ENCODE assay signal across 26 cellular contexts in genomic region chr11:44143987-44144909, GRCh38. TPM values are rescaled to one million over a fixed set of nuclear protein-coding genes. Genes with fewer than 3 reads are reported as not detected.
DNase-seq lines count a peak whose midpoint lies in the region; ATAC-seq and TF ChIP-seq lines count a peak whose summit lies in the region.
"Had no signal": no experiment of that assay in that cellular context is flagged by ENCODE, and none has a peak within 500 bp of the region (broad histone marks: within the 10 kb centered on the region; RNA-seq: fewer than 3 reads in every experiment).

No MANE protein-coding gene starts in this region.

- no peak overlapping the region for H2BK5ac ChIP-seq in H9 (ENCODE audit: insufficient read length, low read length)

- peaks cover 15% of the 10 kb centered on the region for H3K4me1 ChIP-seq in right cardiac atrium (ENCODE audit: control insufficient read depth, insufficient read depth, low read length)
- no peaks in the 10 kb centered on the region for H3K4me1 ChIP-seq in H9 (ENCODE audit: insufficient read depth, low read length)

- H2BK120ac ChIP-seq in H9 (ENCODE audit: low read depth, low read length, poor library complexity, severe bottlenecking): no peak overlapping the region

- no peaks in the 10 kb centered on the region for H3K79me2 ChIP-seq in H9 (ENCODE audit: insufficient read depth, low read length)

- no peaks in the 10 kb centered on the region for H3K79me1 ChIP-seq in H9 (ENCODE audit: insufficient read depth, low read depth, low read length, poor library complexity, severe bottlenecking)

- ATAC-seq in right cardiac atrium (peak in 1 of 2 donors; percentile 47), Right ventricle myocardium superior (ENCODE audit: poor library complexity) (no peak)
- ATAC-seq: activated CD8-positive, alpha-beta T cell treated with anti-CD3 and anti-CD28 coated beads for 36 hours; left lobe of liver; stimulated activated naive B cell treated with anti-CD40 and anti-IgM and Interleukin-4, amounts not matched to agents 10 μg/mL and 1 μg/mL and 100 μg/mL, for 72 hours had no signal

- H3K4me1 Mint-ChIP-seq in H9: peaks cover 0 to 6% of the 10 kb centered on the region in 2 experiments; a peak in 2 of 4 replicates
- H3K4me1 Mint-ChIP-seq: activated naive CD8-positive, alpha-beta T cell treated with anti-CD3 and anti-CD28 coated beads, Interleukin-2, amount 10 ng/mL, durations not matched to agents 7 days and 5 days; central memory CD8-positive, alpha-beta T cell; stimulated activated naive B cell treated with anti-CD40 and anti-IgM and Interleukin-4, amounts not matched to agents 10 μg/mL and 1 μg/mL and 100 μg/mL, for 72 hours had no signal

- H3K9me3 ChIP-seq in right cardiac atrium (ENCODE audit: control insufficient read depth, low read length) (no peaks in the 10 kb centered on the region), H9 (ENCODE audit: control insufficient read depth, low read depth, low read length) (no peaks in the 10 kb centered on the region)
- H3K9me3 ChIP-seq: spleen had no signal

- no peak overlapping the region for H3K4ac ChIP-seq in H9 (ENCODE audit: low read depth, low read length)

- H2AK5ac ChIP-seq in H9 (ENCODE audit: insufficient read length, low read length): no peak overlapping the region

- H3T11ph ChIP-seq in H9 (ENCODE audit: low read length): no peak overlapping the region

- no peak overlapping the region for H3K14ac ChIP-seq in H9 (ENCODE audit: insufficient read depth, low read length)

- H3K27ac Mint-ChIP-seq in H9: no peak overlapping the region
- H3K27ac Mint-ChIP-seq: activated CD8-positive, alpha-beta T cell treated with anti-CD3 and anti-CD28 coated beads for 36 hours; activated naive CD8-positive, alpha-beta T cell treated with anti-CD3 and anti-CD28 coated beads, Interleukin-2, amount 10 ng/mL, durations not matched to agents 7 days and 5 days; naive B cell; stimulated activated naive B cell treated with anti-CD40 and anti-IgM and Interleukin-4, amounts not matched to agents 10 μg/mL and 1 μg/mL and 100 μg/mL, for 72 hours had no signal

- 77% methylated on average over 7 of the region's 7 CpGs for WGBS in right cardiac atrium
- WGBS in H9 (ENCODE audit: extremely low coverage, insufficient read length, low lambda C conversion rate): no CpG with 5 or more reads among the region's 7 CpGs

- H4K20me1 ChIP-seq in H9 (ENCODE audit: control insufficient read depth, insufficient read depth, insufficient read length): no peaks in the 10 kb centered on the region

- H4K8ac ChIP-seq in H9 (replicated peaks; ENCODE audit: insufficient read length, low read depth, low read length): no peak overlapping the region

- H3K27me3 ChIP-seq in right cardiac atrium (ENCODE audit: control insufficient read depth, insufficient read depth) (no peaks in the 10 kb centered on the region), H9 (ENCODE audit: insufficient read depth, low read length) (no peaks in the 10 kb centered on the region)
- H3K27me3 ChIP-seq: spleen had no signal

- no peak for DNase-seq in right cardiac atrium
- no peak for DNase-seq in Right ventricle myocardium superior
- DNase-seq in M059J (ENCODE audit: low read depth): peak; percentile 96
- peak; percentile 19 for DNase-seq in choroid plexus epithelial cell (ENCODE audit: low read depth)
- no peak for DNase-seq in H9
- no peak for DNase-seq in DMS153 (lab: John Stamatoyannopoulos, UW)
- no peak for DNase-seq in NCI-H2227 (lab: John Stamatoyannopoulos, UW; ENCODE audit: unreplicated experiment)
- no peak for DNase-seq in iPS-NIHi7 (ENCODE audit: extremely low spot score)
- DNase-seq: activated CD4-positive, CD25-positive, alpha-beta regulatory T cell treated with anti-CD3 and anti-CD28 coated beads, Interleukin-2, amount 50 U/mL, for 72 hours; activated CD8-positive, alpha-beta T cell treated with anti-CD3 and anti-CD28 coated beads for 36 hours; activated effector memory CD4-positive, alpha-beta T cell treated with anti-CD3 and anti-CD28 coated beads, Interleukin-2, amount 50 U/mL, for 16 hours; activated naive CD8-positive, alpha-beta T cell treated with anti-CD3 and anti-CD28 coated beads, Interleukin-2, amount 10 ng/mL, durations not matched to agents 7 days and 5 days; activated T-cell treated with anti-CD3 and anti-CD28 coated beads for 4 hours; C1 segment of cervical spinal cord; GF-D8; naive B cell; NCI-H146; NCI-H526; occipital lobe; spleen; stimulated activated CD4-positive, alpha-beta T cell treated with anti-CD3 and anti-CD28 coated beads, Interleukin-2, amount 100 ng/mL, for 48 hours; stimulated activated naive B cell treated with anti-CD40 and anti-IgM and Interleukin-4, amounts not matched to agents 10 μg/mL and 1 μg/mL and 100 μg/mL, for 72 hours had no signal

- H4K5ac ChIP-seq in H9 (ENCODE audit: insufficient read length, low read depth, low read length): no peak overlapping the region

- peaks cover 0 to 8% (median 0%) of the 10 kb centered on the region in 3 experiments; a peak in 2 of 7 replicates for H3K36me3 Mint-ChIP-seq in H9 (ENCODE audit: insufficient read depth in 1 of 3, low read depth in 3 of 3)

- no peak overlapping the region for H3K4me3 Mint-ChIP-seq in H9
- H3K4me3 Mint-ChIP-seq: activated CD8-positive, alpha-beta T cell treated with anti-CD3 and anti-CD28 coated beads for 36 hours; activated naive CD8-positive, alpha-beta T cell treated with anti-CD3 and anti-CD28 coated beads, Interleukin-2, amount 10 ng/mL, durations not matched to agents 7 days and 5 days; central memory CD8-positive, alpha-beta T cell; naive B cell; stimulated activated naive B cell treated with anti-CD40 and anti-IgM and Interleukin-4, amounts not matched to agents 10 μg/mL and 1 μg/mL and 100 μg/mL, for 72 hours had no signal

- intact Hi-C loops in right cardiac atrium (cut with DNase I): no loop called here
- intact Hi-C loops in Right ventricle myocardium superior (cut with DNase I): loop anchor here (10.0 kb wide), 1 partner anchor 91 kb away; no protein-coding TSS in a partner anchor

- no peak overlapping the region for H2BK20ac ChIP-seq in H9 (ENCODE audit: low read depth, low read length, poor library complexity, severe bottlenecking)

- no peak overlapping the region for H3K9ac ChIP-seq in H9 (ENCODE audit: extremely low read depth, insufficient read length, low read length)
- H3K9ac ChIP-seq: GM23248 had no signal

- H3K27me3 Mint-ChIP-seq in H9 (ENCODE audit: low read depth): no peaks in the 10 kb centered on the region
- H3K27me3 Mint-ChIP-seq: activated CD8-positive, alpha-beta T cell treated with anti-CD3 and anti-CD28 coated beads for 36 hours; activated naive CD8-positive, alpha-beta T cell treated with anti-CD3 and anti-CD28 coated beads, Interleukin-2, amount 10 ng/mL, durations not matched to agents 7 days and 5 days; central memory CD8-positive, alpha-beta T cell; naive B cell; stimulated activated naive B cell treated with anti-CD40 and anti-IgM and Interleukin-4, amounts not matched to agents 10 μg/mL and 1 μg/mL and 100 μg/mL, for 72 hours had no signal

- H2BK12ac ChIP-seq in H9 (ENCODE audit: insufficient read length, low read depth, low read length): no peak overlapping the region

- H3K4me3 ChIP-seq in right cardiac atrium (ENCODE audit: low read length) (no peak overlapping the region), choroid plexus epithelial cell (ENCODE audit: low read depth, low read length) (no peak overlapping the region)
- H3K4me3 ChIP-seq: GM23248, spleen had no signal

- no peak overlapping the region for H3K56ac ChIP-seq in H9 (ENCODE audit: insufficient read length, low read depth, low read length)

- no peak overlapping the region for H4K91ac ChIP-seq in H9 (ENCODE audit: insufficient read length, low read depth, low read length)

- no peak for TF ChIP-seq CTCF in choroid plexus epithelial cell (conservative IDR thresholded peaks at IDR 0.05; ENCODE audit: low read depth, low read length)
- no peak for TF ChIP-seq CTCF in H9 (conservative IDR thresholded peaks at IDR 0.05)

- no peaks in the 10 kb centered on the region for H3K23me2 ChIP-seq in H9 (ENCODE audit: insufficient read length, low read depth, low read length, poor library complexity, severe bottlenecking)

- H2BK15ac ChIP-seq in H9 (ENCODE audit: low read depth, low read length): no peak overlapping the region

- no peak overlapping the region for H3K23ac ChIP-seq in H9 (ENCODE audit: insufficient read length, low read depth, low read length)

- peak overlapping the region; percentile 53 for H3K27ac ChIP-seq in right cardiac atrium (ENCODE audit: low read length)
- H3K27ac ChIP-seq in H9 (ENCODE audit: insufficient read length, low read depth, low read length): no peak overlapping the region
- H3K27ac ChIP-seq: epithelial cell of prostate, GM23248 had no signal

- no peaks in the 10 kb centered on the region for H3K9me3 Mint-ChIP-seq in H9
- H3K9me3 Mint-ChIP-seq: activated CD8-positive, alpha-beta T cell treated with anti-CD3 and anti-CD28 coated beads for 36 hours; activated naive CD8-positive, alpha-beta T cell treated with anti-CD3 and anti-CD28 coated beads, Interleukin-2, amount 10 ng/mL, durations not matched to agents 7 days and 5 days; central memory CD8-positive, alpha-beta T cell; stimulated activated naive B cell treated with anti-CD40 and anti-IgM and Interleukin-4, amounts not matched to agents 10 μg/mL and 1 μg/mL and 100 μg/mL, for 72 hours had no signal

- H3K4me2 ChIP-seq in H9 (ENCODE audit: insufficient read depth, insufficient read length, low read length): no peak overlapping the region

- no peak overlapping the region for H2AFZ ChIP-seq in H9 (ENCODE audit: low read length)
- H2AFZ ChIP-seq: GM23248 had no signal

- H3K18ac ChIP-seq in H9 (ENCODE audit: insufficient read length, low read depth, low read length): no peak overlapping the region

RNA-seq across cellular contexts. Expression of gene EXT2, which starts 48.8 kb away (rescaled TPM):
- total RNA-seq in right cardiac atrium: 10 to 100 TPM; 32.5 to 41.5 (median 35.3) TPM
- polyA plus RNA-seq in right cardiac atrium: 21.1 TPM
- total RNA-seq in Right ventricle myocardium superior: 26.1 TPM
- total RNA-seq in M059J (2014; rRNA removed; shearing (Covaris generic)): 172 and 259 TPM in 2 replicates
- 42.9 and 45.9 TPM in 2 replicates for total RNA-seq in H9 (2021)

Comparison
In these comparisons a context has a peak if more than half of its experiments do, and no peak if none do; other contexts are left out.
1. DNase-seq: peak in M059J (single experiment) and choroid plexus epithelial cell (single experiment); none in right cardiac atrium (0 of 3), Right ventricle myocardium superior (single experiment), H9 (single experiment), DMS153 (single experiment), NCI-H2227 (single experiment) and iPS-NIHi7 (single experiment).